In the genomic region with DNA sequence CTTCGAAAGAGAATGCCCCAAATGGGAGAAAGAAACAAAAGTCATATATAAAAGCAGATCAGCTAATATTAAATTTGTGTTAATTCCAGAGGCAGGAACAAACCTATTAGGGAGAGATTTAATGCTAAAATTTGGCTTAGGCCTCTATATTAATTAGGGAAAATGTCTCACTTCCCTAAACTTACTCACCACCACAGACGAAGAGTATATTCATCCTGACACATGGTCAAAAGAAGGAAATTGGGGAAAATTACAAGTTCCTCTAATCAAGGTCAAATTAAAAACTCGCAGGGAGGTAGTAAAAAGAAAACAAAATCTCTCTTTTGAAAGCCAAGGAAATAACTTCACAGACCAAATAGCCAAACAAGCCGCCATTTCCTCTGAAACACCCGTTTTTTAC, we compare ENCODE assay signal across 23 cellular contexts. TPM values are rescaled to one million over a fixed set of nuclear protein-coding genes. Genes with fewer than 3 reads are reported as not detected.
"Had no signal": no experiment of that assay in that cellular context is flagged by ENCODE, and none has a peak within 500 bp of the region (broad histone marks: within the 10 kb centered on the region; RNA-seq: fewer than 3 reads in every experiment).

No MANE protein-coding gene starts in this region.

- H3K27me3 ChIP-seq: right atrium auricular region, testis, tibial artery had no signal

- H3K9ac ChIP-seq: parathyroid adenoma had no signal

- H3K36me3 ChIP-seq: lower lobe of right lung, neutrophil, right atrium auricular region, tibial artery had no signal

- H3K4me2 ChIP-seq: smooth muscle cell had no signal

- H3K4me3 ChIP-seq: dorsolateral prefrontal cortex, lower lobe of right lung, right atrium auricular region, smooth muscle cell, testis, tibial artery had no signal

- H3K4me1 ChIP-seq: lower lobe of right lung, parathyroid adenoma, right atrium auricular region, testis, tibial artery had no signal

- H3K27ac ChIP-seq: dorsolateral prefrontal cortex, lower lobe of right lung, neutrophil, parathyroid adenoma, right atrium auricular region, testis, tibial artery had no signal

- H3K79me2 ChIP-seq: parathyroid adenoma had no signal

- H3K9me3 ChIP-seq: lower lobe of right lung, neutrophil, testis, tibial artery had no signal

- ATAC-seq: left ventricle myocardium superior, lower lobe of right lung, natural killer cell, sciatic nerve had no signal

- DNase-seq: cortex of kidney; dorsolateral prefrontal cortex; effector CD4-positive, alpha-beta T cell; left ventricle myocardium superior; lower lobe of right lung; natural killer cell; stimulated activated CD4-positive, alpha-beta T cell treated with anti-CD3 and anti-CD28 coated beads, Interleukin-12 subunit alpha, Interleukin-12 subunit beta, amount 100 ng/mL, for 4 hours; stimulated activated CD4-positive, alpha-beta T cell treated with anti-CD3 and anti-CD28 coated beads, Interleukin-1b, Interleukin-23, amount 100 ng/mL, for 48 hours; stimulated activated CD4-positive, alpha-beta T cell treated with anti-CD3 and anti-CD28 coated beads, Interleukin-4, amount 100 ng/mL, for 1 hour; stimulated activated CD8-positive, alpha-beta memory T cell treated with anti-CD3 and anti-CD28 coated beads, Interleukin-4, amount 100 ng/mL, for 48 hours; stimulated activated naive CD4-positive, alpha-beta T cell; substantia nigra; testis; tibial artery had no signal

RNA-seq across cellular contexts. Expression of gene IQCF6, which starts 39.9 kb away (rescaled TPM):
- polyA plus RNA-seq: esophagus, keratinocyte, neural cell, smooth muscle cell, urinary bladder had no signal
